2 cellular contexts compared by ENCODE assay signal in the genomic region with DNA sequence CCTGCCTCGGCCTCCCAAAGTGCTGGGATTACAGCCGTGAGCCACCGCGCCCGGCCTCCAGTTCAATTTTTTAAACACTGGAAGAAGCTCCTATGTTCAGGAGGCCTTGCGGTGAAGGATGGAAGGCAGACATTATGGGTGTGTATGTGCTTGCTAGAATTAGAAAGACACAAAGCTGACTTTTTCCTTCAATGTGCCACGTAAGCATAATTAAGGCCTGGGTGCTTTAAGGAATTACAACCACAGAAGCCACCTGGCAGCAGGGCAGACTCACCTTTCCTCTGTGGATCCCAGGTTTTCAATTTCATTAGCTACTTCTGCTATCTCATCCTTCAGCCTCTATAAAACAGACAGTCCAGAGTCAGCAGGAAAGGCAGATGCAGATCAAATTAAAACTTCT.
TF ChIP-seq lines count a peak whose summit lies in the region.

No MANE protein-coding gene starts in this region.

TF ChIP-seq in HCT116, 20 proteins besides CTCF, POLR2A, EP300 and RAD21:
- no peak for TF ChIP-seq CBX3 (IDR thresholded peaks at IDR 0.05; ENCODE audit: low read depth)
- TF ChIP-seq, protein P1, sequence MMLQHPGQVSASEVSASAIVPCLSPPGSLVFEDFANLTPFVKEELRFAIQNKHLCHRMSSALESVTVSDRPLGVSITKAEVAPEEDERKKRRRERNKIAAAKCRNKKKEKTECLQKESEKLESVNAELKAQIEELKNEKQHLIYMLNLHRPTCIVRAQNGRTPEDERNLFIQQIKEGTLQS (IDR thresholded peaks at IDR 0.05) = no peak
- no peak for TF ChIP-seq ZNF274 (IDR thresholded peaks at IDR 0.05; ENCODE audit: low read depth, low read length)
- TF ChIP-seq, protein P2, sequence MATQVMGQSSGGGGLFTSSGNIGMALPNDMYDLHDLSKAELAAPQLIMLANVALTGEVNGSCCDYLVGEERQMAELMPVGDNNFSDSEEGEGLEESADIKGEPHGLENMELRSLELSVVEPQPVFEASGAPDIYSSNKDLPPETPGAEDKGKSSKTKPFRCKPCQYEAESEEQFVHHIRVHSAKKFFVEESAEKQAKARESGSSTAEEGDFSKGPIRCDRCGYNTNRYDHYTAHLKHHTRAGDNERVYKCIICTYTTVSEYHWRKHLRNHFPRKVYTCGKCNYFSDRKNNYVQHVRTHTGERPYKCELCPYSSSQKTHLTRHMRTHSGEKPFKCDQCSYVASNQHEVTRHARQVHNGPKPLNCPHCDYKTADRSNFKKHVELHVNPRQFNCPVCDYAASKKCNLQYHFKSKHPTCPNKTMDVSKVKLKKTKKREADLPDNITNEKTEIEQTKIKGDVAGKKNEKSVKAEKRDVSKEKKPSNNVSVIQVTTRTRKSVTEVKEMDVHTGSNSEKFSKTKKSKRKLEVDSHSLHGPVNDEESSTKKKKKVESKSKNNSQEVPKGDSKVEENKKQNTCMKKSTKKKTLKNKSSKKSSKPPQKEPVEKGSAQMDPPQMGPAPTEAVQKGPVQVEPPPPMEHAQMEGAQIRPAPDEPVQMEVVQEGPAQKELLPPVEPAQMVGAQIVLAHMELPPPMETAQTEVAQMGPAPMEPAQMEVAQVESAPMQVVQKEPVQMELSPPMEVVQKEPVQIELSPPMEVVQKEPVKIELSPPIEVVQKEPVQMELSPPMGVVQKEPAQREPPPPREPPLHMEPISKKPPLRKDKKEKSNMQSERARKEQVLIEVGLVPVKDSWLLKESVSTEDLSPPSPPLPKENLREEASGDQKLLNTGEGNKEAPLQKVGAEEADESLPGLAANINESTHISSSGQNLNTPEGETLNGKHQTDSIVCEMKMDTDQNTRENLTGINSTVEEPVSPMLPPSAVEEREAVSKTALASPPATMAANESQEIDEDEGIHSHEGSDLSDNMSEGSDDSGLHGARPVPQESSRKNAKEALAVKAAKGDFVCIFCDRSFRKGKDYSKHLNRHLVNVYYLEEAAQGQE (IDR thresholded peaks at IDR 0.05; ENCODE audit: low read depth) = no peak
- TF ChIP-seq SRF (IDR thresholded peaks at IDR 0.05; ENCODE audit: low read depth) = no peak
- no peak for TF ChIP-seq SP1 (IDR thresholded peaks at IDR 0.05; ENCODE audit: low read depth)
- TF ChIP-seq, protein P3, sequence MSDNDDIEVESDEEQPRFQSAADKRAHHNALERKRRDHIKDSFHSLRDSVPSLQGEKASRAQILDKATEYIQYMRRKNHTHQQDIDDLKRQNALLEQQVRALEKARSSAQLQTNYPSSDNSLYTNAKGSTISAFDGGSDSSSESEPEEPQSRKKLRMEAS (IDR thresholded peaks at IDR 0.05) = no peak
- no peak for TF ChIP-seq EGR1 (IDR thresholded peaks at IDR 0.05; ENCODE audit: low read depth)
- TF ChIP-seq TCF7L2 (IDR thresholded peaks at IDR 0.05; ENCODE audit: borderline replicate concordance, extremely low read depth, insufficient read depth, insufficient read length) = no peak
- no peak for TF ChIP-seq SIN3A (IDR thresholded peaks at IDR 0.05; ENCODE audit: low read depth)
- TF ChIP-seq YY1 (IDR thresholded peaks at IDR 0.05; ENCODE audit: extremely low read depth, insufficient replicate concordance, low read depth, low read length) = no peak
- TF ChIP-seq ZFX (IDR thresholded peaks at IDR 0.05) = no peak
- TF ChIP-seq EZH2phosphoT487 (IDR thresholded peaks at IDR 0.05; ENCODE audit: borderline replicate concordance) = no peak
- no peak for TF ChIP-seq ELF1 (IDR thresholded peaks at IDR 0.05; ENCODE audit: borderline replicate concordance, low read depth)
- TF ChIP-seq CEBPB (IDR thresholded peaks at IDR 0.05; ENCODE audit: low read depth) = no peak
- TF ChIP-seq, protein P4, sequence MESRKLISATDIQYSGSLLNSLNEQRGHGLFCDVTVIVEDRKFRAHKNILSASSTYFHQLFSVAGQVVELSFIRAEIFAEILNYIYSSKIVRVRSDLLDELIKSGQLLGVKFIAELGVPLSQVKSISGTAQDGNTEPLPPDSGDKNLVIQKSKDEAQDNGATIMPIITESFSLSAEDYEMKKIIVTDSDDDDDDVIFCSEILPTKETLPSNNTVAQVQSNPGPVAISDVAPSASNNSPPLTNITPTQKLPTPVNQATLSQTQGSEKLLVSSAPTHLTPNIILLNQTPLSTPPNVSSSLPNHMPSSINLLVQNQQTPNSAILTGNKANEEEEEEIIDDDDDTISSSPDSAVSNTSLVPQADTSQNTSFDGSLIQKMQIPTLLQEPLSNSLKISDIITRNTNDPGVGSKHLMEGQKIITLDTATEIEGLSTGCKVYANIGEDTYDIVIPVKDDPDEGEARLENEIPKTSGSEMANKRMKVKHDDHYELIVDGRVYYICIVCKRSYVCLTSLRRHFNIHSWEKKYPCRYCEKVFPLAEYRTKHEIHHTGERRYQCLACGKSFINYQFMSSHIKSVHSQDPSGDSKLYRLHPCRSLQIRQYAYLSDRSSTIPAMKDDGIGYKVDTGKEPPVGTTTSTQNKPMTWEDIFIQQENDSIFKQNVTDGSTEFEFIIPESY (IDR thresholded peaks at IDR 0.05; ENCODE audit: extremely low read depth, insufficient replicate concordance, low read length) = no peak
- no peak for TF ChIP-seq FOSL1 (IDR thresholded peaks at IDR 0.05; ENCODE audit: low read depth)
- TF ChIP-seq JUND (IDR thresholded peaks at IDR 0.05) = no peak
- no peak for TF ChIP-seq EZH2 (IDR thresholded peaks at IDR 0.05)
- no peak for TF ChIP-seq POLR2AphosphoS5 (IDR thresholded peaks at IDR 0.05; ENCODE audit: low read depth, low read length)

TF ChIP-seq in GM12878, 131 proteins besides CTCF, POLR2A, EP300 and RAD21:
- TF ChIP-seq RELA (IDR thresholded peaks at IDR 0.05; ENCODE audit: borderline replicate concordance, partially characterized antibody) = no peak
- no peak for TF ChIP-seq SRF (IDR thresholded peaks at IDR 0.05; ENCODE audit: low read depth in 2 of 2, low read length in 2 of 2)
- no peak for TF ChIP-seq RCOR1 (conservative IDR thresholded peaks at IDR 0.05; ENCODE audit: low read depth, low read length)
- TF ChIP-seq, protein P5, sequence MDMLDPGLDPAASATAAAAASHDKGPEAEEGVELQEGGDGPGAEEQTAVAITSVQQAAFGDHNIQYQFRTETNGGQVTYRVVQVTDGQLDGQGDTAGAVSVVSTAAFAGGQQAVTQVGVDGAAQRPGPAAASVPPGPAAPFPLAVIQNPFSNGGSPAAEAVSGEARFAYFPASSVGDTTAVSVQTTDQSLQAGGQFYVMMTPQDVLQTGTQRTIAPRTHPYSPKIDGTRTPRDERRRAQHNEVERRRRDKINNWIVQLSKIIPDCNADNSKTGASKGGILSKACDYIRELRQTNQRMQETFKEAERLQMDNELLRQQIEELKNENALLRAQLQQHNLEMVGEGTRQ (IDR thresholded peaks at IDR 0.05; ENCODE audit: borderline replicate concordance, low read depth, low read length) = no peak
- TF ChIP-seq CREM (IDR thresholded peaks at IDR 0.05; ENCODE audit: low read depth) = no peak
- TF ChIP-seq, protein P3 (IDR thresholded peaks at IDR 0.05; ENCODE audit: low read depth, low read length) = no peak
- TF ChIP-seq, protein P4 (IDR thresholded peaks at IDR 0.05) = no peak
